Comparison of ENCODE assay signal across 8 cellular contexts in the genomic region with DNA sequence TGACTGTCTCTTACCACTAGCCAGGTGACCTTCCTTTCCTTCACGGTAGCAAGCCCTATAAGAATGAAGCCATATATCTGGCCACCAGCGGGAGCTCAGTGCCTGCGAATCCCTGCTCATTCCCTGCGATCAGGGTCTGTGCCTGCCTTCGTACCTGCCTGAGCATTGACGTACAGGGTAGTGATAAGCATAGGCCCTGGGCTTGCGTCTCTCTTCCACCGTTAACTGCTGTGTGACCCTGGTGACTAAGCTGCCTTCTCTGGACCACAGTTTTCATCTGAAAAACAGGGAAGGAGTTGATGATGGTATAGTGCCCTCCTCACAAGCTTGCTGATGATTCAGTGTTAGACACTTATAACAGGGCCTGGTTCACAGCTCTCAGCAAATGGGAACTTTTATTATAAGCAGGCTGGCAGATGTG. TPM values are rescaled to one million over a fixed set of nuclear protein-coding genes. Genes with fewer than 3 reads are reported as not detected.
DNase-seq lines count a peak whose midpoint lies in the region; ATAC-seq and TF ChIP-seq lines count a peak whose summit lies in the region.

No MANE protein-coding gene starts in this region.

- H3K27me3 ChIP-seq in stomach smooth muscle (ENCODE audit: control insufficient read depth in 1 of 2, insufficient read depth in 2 of 2, low read length in 2 of 2) = no peaks in the 10 kb centered on the region

- H3K9ac ChIP-seq in stomach smooth muscle (ENCODE audit: low read length in 2 of 2) = peak overlapping the region; percentile 47 to 85

- ATAC-seq in activated T-cell treated with anti-CD3 and anti-CD28 coated beads, Interleukin-2, amount 50 U/mL, for 4 hours = peak; percentile 49
- ATAC-seq in GM19035 (IDR thresholded peaks at IDR 0.05; ENCODE audit: unreplicated experiment) (no peak), GM18520 (IDR thresholded peaks at IDR 0.05; ENCODE audit: unreplicated experiment) (no peak)

- POLR2A ChIA-PET in AG04449 (lab: Yijun Ruan, JAX) = interaction anchor here (0.6 to 1.9 kb wide), 2 partner anchors 9 to 22 kb away, joined by 3 to 7 read pairs; no protein-coding TSS in a partner anchor

- no peak for DNase-seq in AG04449 (ENCODE audit: low read depth, low spot score)
- DNase-seq in KG1 (lab: John Stamatoyannopoulos, UW) = peak; percentile 25
- DNase-seq in activated T-cell treated with anti-CD3 and anti-CD28 coated beads, Interleukin-2, amount 50 U/mL, for 4 hours = peak; percentile 61
- DNase-seq in kidney tubule cell (ENCODE audit: low spot score) = peak; percentile 87
- no peak for DNase-seq in islet precursor cell

- H3K9me3 ChIP-seq in stomach smooth muscle (ENCODE audit: control insufficient read depth in 2 of 2, low read length in 2 of 2) = no peaks in the 10 kb centered on the region

- no peak for TF ChIP-seq CTCF in AG04449 (IDR thresholded peaks at IDR 0.05; ENCODE audit: insufficient read depth, low read length, missing control alignments)

- H3K9me3 Mint-ChIP-seq in activated T-cell treated with anti-CD3 and anti-CD28 coated beads, Interleukin-2, amount 50 U/mL, for 4 hours = no peaks in the 10 kb centered on the region

- no peaks in the 10 kb centered on the region for H3K27me3 Mint-ChIP-seq in activated T-cell treated with anti-CD3 and anti-CD28 coated beads, Interleukin-2, amount 50 U/mL, for 4 hours (ENCODE audit: low read depth)

- H3K4me3 Mint-ChIP-seq in activated T-cell treated with anti-CD3 and anti-CD28 coated beads, Interleukin-2, amount 50 U/mL, for 4 hours = peak overlapping the region; percentile 97

- peaks cover 34 to 36% of the 10 kb centered on the region in 2 donors for H3K36me3 ChIP-seq in stomach smooth muscle (ENCODE audit: control insufficient read depth in 2 of 2, insufficient read depth in 2 of 2, low read length in 2 of 2)

- CTCF ChIA-PET in AG04449 (lab: Yijun Ruan, JAX) = interaction anchor here (0.9 to 10.5 kb wide), 6 partner anchors 8 to 36 kb away, joined by 3 to 182 read pairs (median 13); a partner anchor contains a TSS

- peaks cover 54% of the 10 kb centered on the region for H3K36me3 Mint-ChIP-seq in activated T-cell treated with anti-CD3 and anti-CD28 coated beads, Interleukin-2, amount 50 U/mL, for 4 hours (ENCODE audit: insufficient read depth)

- peak overlapping the region; percentile 96 for H3K27ac ChIP-seq in stomach smooth muscle (ENCODE audit: low read length)

- peaks cover 45% of the 10 kb centered on the region for H3K4me1 Mint-ChIP-seq in activated T-cell treated with anti-CD3 and anti-CD28 coated beads, Interleukin-2, amount 50 U/mL, for 4 hours (ENCODE audit: low read depth)

- H3K4me3 ChIP-seq in AG04449 (ENCODE audit: low read depth, low read length) = peak overlapping the region; percentile 48; the same call in 1 of the 2 replicates
- H3K4me3 ChIP-seq in stomach smooth muscle (ENCODE audit: low read length in 2 of 2) = peak overlapping the region; percentile 70 to 71

- peaks cover 66% of the 10 kb centered on the region for H3K4me1 ChIP-seq in stomach smooth muscle (ENCODE audit: control insufficient read depth, insufficient read depth, low read length)

RNA-seq across cellular contexts. Expression of a gene that starts 4.1 kb away (rescaled TPM):
- total RNA-seq in activated T-cell treated with anti-CD3 and anti-CD28 coated beads, Interleukin-2, amount 50 U/mL, for 4 hours = 10 to 100 TPM; 48.7 to 64.8 (median 59.8) TPM

RNA-seq across cellular contexts. Expression of a gene that starts 36.1 kb away (rescaled TPM):
- 100 to 1,000 TPM in 1 of 3 donors, 10 to 100 TPM in 2; 87.2 to 104 (median 95.6) TPM for total RNA-seq in activated T-cell treated with anti-CD3 and anti-CD28 coated beads, Interleukin-2, amount 50 U/mL, for 4 hours

Comparison
In these comparisons a context has a peak if more than half of its experiments do, and no peak if none do; other contexts are left out.
1. DNase-seq: peak in KG1 (single experiment), activated T-cell treated with anti-CD3 and anti-CD28 coated beads, Interleukin-2, amount 50 U/mL, for 4 hours (single experiment) and kidney tubule cell (single experiment); none in AG04449 (single experiment) and islet precursor cell (single experiment).
2. ATAC-seq: peak in activated T-cell treated with anti-CD3 and anti-CD28 coated beads, Interleukin-2, amount 50 U/mL, for 4 hours (2 of 2); none in GM19035 (single experiment) and GM18520 (single experiment).